ENCODE assay signal across 8 cellular contexts in genomic region chr16:29181930-29182411, GRCh38.
DNase-seq lines count a peak whose midpoint lies in the region; FAIRE-seq and TF ChIP-seq lines count a peak whose summit lies in the region.
"Not testable (repeated sequence)": the region's sequence is repeated elsewhere in the genome, so short reads cannot be mapped to it uniquely, and the experiment has no call there.

No MANE protein-coding gene starts in this region.

- POLR2A ChIA-PET in SK-N-SH (lab: Yijun Ruan, JAX) = not testable (repeated sequence)

- H3K9me3 ChIP-seq in SK-N-SH; smooth muscle cell (replicated peaks; ENCODE audit: low read depth): not testable (repeated sequence)

- not testable (repeated sequence) for TF ChIP-seq RAD21 in SK-N-SH (IDR thresholded peaks at IDR 0.05; ENCODE audit: low read length)

- not testable (repeated sequence) for H3F3A ChIP-seq in SK-N-SH (replicated peaks; ENCODE audit: insufficient read depth); smooth muscle cell (ENCODE audit: low read depth)

- peaks cover 0 to 52% of the 10 kb centered on the region in 2 experiments; a peak in 1 of 4 replicates for H3K4me1 ChIP-seq in SK-N-SH (ENCODE audit: control insufficient read depth in 1 of 2, insufficient read depth in 2 of 2, low read depth in 1 of 2, low read length in 1 of 2)
- not testable (repeated sequence) for H3K4me1 ChIP-seq in mesendoderm (ENCODE audit: control insufficient read depth, low read depth, low read length); smooth muscle cell (ENCODE audit: low read depth)

- not testable (repeated sequence) for H3K4me3 ChIP-seq in SK-N-SH (ENCODE audit: low read depth in 2 of 2, low read length in 1 of 2); brain microvascular endothelial cell (ENCODE audit: low read depth, low read length); mesendoderm (ENCODE audit: low read length); smooth muscle cell

- not testable (repeated sequence) for H3K56ac ChIP-seq in mesendoderm (ENCODE audit: low read length)

- H3K36me3 Mint-ChIP-seq in glutamatergic neuron (ENCODE audit: unreplicated experiment) = not testable (repeated sequence)

- not testable (repeated sequence) for H4K20me1 ChIP-seq in SK-N-SH (ENCODE audit: insufficient read depth); smooth muscle cell (ENCODE audit: low read depth)

- 81% methylated on average over 17 of the region's 17 CpGs for WGBS in SK-N-SH (ENCODE audit: low lambda C conversion rate)
- WGBS in mesendoderm (ENCODE audit: extremely low coverage, insufficient coverage, low lambda C conversion rate) = no CpG with 5 or more reads among the region's 17 CpGs
- 80% methylated on average over 17 of the region's 17 CpGs for WGBS in smooth muscle cell (ENCODE audit: low lambda C conversion rate)

- not testable (repeated sequence) for H3K27ac ChIP-seq in C4-2B; brain microvascular endothelial cell; mesendoderm (ENCODE audit: low read depth, low read length); smooth muscle cell (ENCODE audit: low read depth)
- peak overlapping the region in 1 of 2 experiments; percentile 56; a peak in 2 of 4 replicates for H3K27ac ChIP-seq in SK-N-SH (ENCODE audit: low read depth in 2 of 2, low read length in 1 of 2)

- H3K4me1 Mint-ChIP-seq in glutamatergic neuron (ENCODE audit: low read depth, unreplicated experiment) = peaks cover 21% of the 10 kb centered on the region

- TF ChIP-seq CTCF in C4-2B (conservative IDR thresholded peaks at IDR 0.05) = peak; percentile 79
- 0 out of 2 replicates have a peak, but pooled peaks have one; percentile 16 for TF ChIP-seq CTCF in SK-N-SH (IDR thresholded peaks at IDR 0.05)
- TF ChIP-seq CTCF in brain microvascular endothelial cell (IDR thresholded peaks at IDR 0.05; ENCODE audit: low read depth, low read length, missing control alignments) = peak; percentile 48
- not testable (repeated sequence) for TF ChIP-seq CTCF in glutamatergic neuron (IDR thresholded peaks at IDR 0.05; ENCODE audit: partially characterized antibody, unreplicated experiment)
- TF ChIP-seq CTCF in smooth muscle cell (IDR thresholded peaks at IDR 0.05; ENCODE audit: borderline replicate concordance, insufficient read depth, poor library complexity, severe bottlenecking) = peak; percentile 17

- H4K5ac ChIP-seq in mesendoderm (ENCODE audit: low read length) = not testable (repeated sequence)

- not testable (repeated sequence) for H3K4ac ChIP-seq in mesendoderm (ENCODE audit: low read depth, low read length)

- H2BK5ac ChIP-seq in mesendoderm (ENCODE audit: low read length) = not testable (repeated sequence)

- not testable (repeated sequence) for H2BK120ac ChIP-seq in mesendoderm (ENCODE audit: low read depth, low read length)

- TF ChIP-seq EP300 in SK-N-SH (IDR thresholded peaks at IDR 0.05; ENCODE audit: borderline replicate concordance in 1 of 2, low read depth in 1 of 2, low read length in 1 of 2) = not testable (repeated sequence)

- not testable (repeated sequence) for H2BK15ac ChIP-seq in mesendoderm (replicated peaks; ENCODE audit: low read depth)

- CTCF ChIA-PET in SK-N-SH (lab: Yijun Ruan, JAX) = interaction anchor here (0.6 to 1.0 kb wide), 2 partner anchors 11 to 850 kb away, joined by 3 read pairs; no protein-coding TSS in a partner anchor

- H3K18ac ChIP-seq in mesendoderm (ENCODE audit: low read length) = not testable (repeated sequence)

- not testable (repeated sequence) for H3K79me1 ChIP-seq in mesendoderm (ENCODE audit: low read length)

- peaks cover 12% of the 10 kb centered on the region for H3K27me3 Mint-ChIP-seq in glutamatergic neuron (ENCODE audit: unreplicated experiment)

- H3K9me2 ChIP-seq in SK-N-SH = not testable (repeated sequence)

- in situ Hi-C loops in brain microvascular endothelial cell (cut with HindIII; ENCODE audit: low pct_ligation_motif_present, low sequenced_read_pairs) = not testable (repeated sequence)

- H4K8ac ChIP-seq in mesendoderm (ENCODE audit: low read depth, low read length) = not testable (repeated sequence)

- not testable (repeated sequence) for FAIRE-seq in GM12891 (lab: Jason Lieb, UNC)

- peak; percentile 54 for DNase-seq in GM12891 (ENCODE audit: insufficient read length, low spot score)
- peak; percentile 15 for DNase-seq in NAMALWA (ENCODE audit: low spot score)
- not testable (repeated sequence) for DNase-seq in SK-N-SH; brain microvascular endothelial cell; glutamatergic neuron; smooth muscle cell (lab: John Stamatoyannopoulos, UW; ENCODE audit: unreplicated experiment)
- peak; percentile 8 for DNase-seq in mesendoderm

- H3K27me3 ChIP-seq in SK-N-SH (ENCODE audit: insufficient read depth); brain microvascular endothelial cell (replicated peaks); mesendoderm (ENCODE audit: insufficient read depth, low read length, poor library complexity); smooth muscle cell (ENCODE audit: low read depth): not testable (repeated sequence)

- not testable (repeated sequence) for H3K36me3 ChIP-seq in SK-N-SH (replicated peaks in 1 of 2; ENCODE audit: control insufficient read depth in 1 of 2, insufficient read depth in 2 of 2, low read length in 1 of 2); brain microvascular endothelial cell (replicated peaks); mesendoderm (ENCODE audit: control insufficient read depth, insufficient read depth, low read length); smooth muscle cell (ENCODE audit: low read depth)

- not testable (repeated sequence) for H3K9ac ChIP-seq in SK-N-SH; mesendoderm (ENCODE audit: low read length); smooth muscle cell (ENCODE audit: low read depth)

- not testable (repeated sequence) for H3K4me2 ChIP-seq in SK-N-SH; mesendoderm (ENCODE audit: low read length); smooth muscle cell

- not testable (repeated sequence) for H2AFZ ChIP-seq in SK-N-SH (ENCODE audit: low read depth); smooth muscle cell (ENCODE audit: low read depth)

- peaks cover 11% of the 10 kb centered on the region for H3K9me3 Mint-ChIP-seq in glutamatergic neuron (ENCODE audit: unreplicated experiment)

- H2AK5ac ChIP-seq in mesendoderm (ENCODE audit: low read length) = not testable (repeated sequence)

- TF ChIP-seq POLR2A in GM12891 (IDR thresholded peaks at IDR 0.05; ENCODE audit: low read depth, low read length) = not testable (repeated sequence)

- not testable (repeated sequence) for H3K4me3 Mint-ChIP-seq in glutamatergic neuron (ENCODE audit: unreplicated experiment)

- peak overlapping the region; percentile 33 for H3K27ac Mint-ChIP-seq in glutamatergic neuron (ENCODE audit: unreplicated experiment)

- H3K23ac ChIP-seq in mesendoderm (ENCODE audit: low read length) = not testable (repeated sequence)

- H3K79me2 ChIP-seq in SK-N-SH (ENCODE audit: insufficient read depth); mesendoderm (ENCODE audit: control insufficient read depth, insufficient read depth, low read length); smooth muscle cell (ENCODE audit: low read depth): not testable (repeated sequence)
